Comparison of ENCODE assay signal across 13 cellular contexts in genomic region chr6:37276916-37277509, GRCh38. TPM values are rescaled to one million over a fixed set of nuclear protein-coding genes. Genes with fewer than 3 reads are reported as not detected.
DNase-seq lines count a peak whose midpoint lies in the region; ATAC-seq and TF ChIP-seq lines count a peak whose summit lies in the region.
"Had no signal": no experiment of that assay in that cellular context is flagged by ENCODE, and none has a peak within 500 bp of the region (broad histone marks: within the 10 kb centered on the region; RNA-seq: fewer than 3 reads in every experiment).

No MANE protein-coding gene starts in this region.

- POLR2A ChIA-PET in activated CD8-positive, alpha-beta T cell treated with anti-CD3 and anti-CD28 coated beads for 36 hours (lab: Charles Lee): no interaction called here

- H3K4me1 Mint-ChIP-seq in activated CD8-positive, alpha-beta T cell treated with anti-CD3 and anti-CD28 coated beads for 36 hours (ENCODE audit: low read depth): peaks cover 49% of the 10 kb centered on the region
- peaks cover 41% of the 10 kb centered on the region for H3K4me1 Mint-ChIP-seq in stimulated activated effector memory CD8-positive, alpha-beta T cell treated with anti-CD3 and anti-CD28 coated beads, Interleukin-12 subunit alpha, Interleukin-12 subunit beta, amount 100 ng/mL, for 72 hours
- peaks cover 36 to 68% of the 10 kb centered on the region in 2 donors for H3K4me1 Mint-ChIP-seq in immature natural killer cell

- DNase-seq in activated gamma-delta T cell treated with Interleukin-2 at 50 U/mL for 16 hours (peak; percentile 10), activated gamma-delta T cell (lab: John Stamatoyannopoulos, UW) (no peak), mesenteric fat pad (ENCODE audit: low spot score) (no peak), SW 1271 (lab: John Stamatoyannopoulos, UW) (no peak), immature natural killer cell (no peak)
- DNase-seq in activated CD8-positive, alpha-beta T cell treated with anti-CD3 and anti-CD28 coated beads for 36 hours: peak; percentile 37
- DNase-seq in stimulated activated effector memory CD8-positive, alpha-beta T cell treated with anti-CD3 and anti-CD28 coated beads, Interleukin-12 subunit alpha, Interleukin-12 subunit beta, amount 100 ng/mL, for 72 hours (ENCODE audit: low spot score in 2 of 2): no peak
- DNase-seq: NCI-H1694 treated with DMSO at 0.1 percent for 48 hours, NCI-H774, RPMI8226, transverse colon had no signal

- H3K27ac Mint-ChIP-seq in activated CD8-positive, alpha-beta T cell treated with anti-CD3 and anti-CD28 coated beads for 36 hours: no peak overlapping the region
- H3K27ac Mint-ChIP-seq in stimulated activated effector memory CD8-positive, alpha-beta T cell treated with anti-CD3 and anti-CD28 coated beads, Interleukin-12 subunit alpha, Interleukin-12 subunit beta, amount 100 ng/mL, for 72 hours: peak overlapping the region; percentile 30
- H3K27ac Mint-ChIP-seq in immature natural killer cell: peak overlapping the region in 1 of 6 donors; percentile 68
- H3K27ac Mint-ChIP-seq: activated naive CD8-positive, alpha-beta T cell had no signal

- no peak for TF ChIP-seq CTCF in activated CD8-positive, alpha-beta T cell treated with anti-CD3 and anti-CD28 coated beads for 36 hours (IDR thresholded peaks at IDR 0.05)

- peak; percentile 61 for ATAC-seq in GM21737 (IDR thresholded peaks at IDR 0.05; ENCODE audit: unreplicated experiment)
- ATAC-seq in activated CD8-positive, alpha-beta T cell treated with anti-CD3 and anti-CD28 coated beads for 36 hours: no peak
- ATAC-seq in stimulated activated effector memory CD8-positive, alpha-beta T cell treated with anti-CD3 and anti-CD28 coated beads, Interleukin-12 subunit alpha, Interleukin-12 subunit beta, amount 100 ng/mL, for 72 hours: no peak

- H3K9me3 Mint-ChIP-seq in activated CD8-positive, alpha-beta T cell treated with anti-CD3 and anti-CD28 coated beads for 36 hours: no peaks in the 10 kb centered on the region
- H3K9me3 Mint-ChIP-seq in stimulated activated effector memory CD8-positive, alpha-beta T cell treated with anti-CD3 and anti-CD28 coated beads, Interleukin-12 subunit alpha, Interleukin-12 subunit beta, amount 100 ng/mL, for 72 hours: no peaks in the 10 kb centered on the region
- no peaks in the 10 kb centered on the region for H3K9me3 Mint-ChIP-seq in immature natural killer cell

- CTCF ChIA-PET in activated CD8-positive, alpha-beta T cell treated with anti-CD3 and anti-CD28 coated beads for 36 hours (lab: Charles Lee): interaction anchor here (1.3 kb wide), 1 partner anchor 258 kb away, joined by 3 read pairs; no protein-coding TSS in a partner anchor

- no peak overlapping the region for H3K4me3 Mint-ChIP-seq in activated CD8-positive, alpha-beta T cell treated with anti-CD3 and anti-CD28 coated beads for 36 hours
- H3K4me3 Mint-ChIP-seq in stimulated activated effector memory CD8-positive, alpha-beta T cell treated with anti-CD3 and anti-CD28 coated beads, Interleukin-12 subunit alpha, Interleukin-12 subunit beta, amount 100 ng/mL, for 72 hours: no peak overlapping the region
- no peak overlapping the region for H3K4me3 Mint-ChIP-seq in immature natural killer cell
- H3K4me3 Mint-ChIP-seq: activated naive CD8-positive, alpha-beta T cell had no signal

- H3K36me3 Mint-ChIP-seq in activated CD8-positive, alpha-beta T cell treated with anti-CD3 and anti-CD28 coated beads for 36 hours (ENCODE audit: low read depth): peaks cover 28% of the 10 kb centered on the region
- peaks cover 3% of the 10 kb centered on the region for H3K36me3 Mint-ChIP-seq in stimulated activated effector memory CD8-positive, alpha-beta T cell treated with anti-CD3 and anti-CD28 coated beads, Interleukin-12 subunit alpha, Interleukin-12 subunit beta, amount 100 ng/mL, for 72 hours
- peaks cover 0 to 10% (median 4%) of the 10 kb centered on the region in 3 donors for H3K36me3 Mint-ChIP-seq in immature natural killer cell

- intact Hi-C loops in activated CD8-positive, alpha-beta T cell treated with anti-CD3 and anti-CD28 coated beads for 36 hours (cut with micrococcal nuclease): no loop called here

- H3K27me3 Mint-ChIP-seq in activated CD8-positive, alpha-beta T cell treated with anti-CD3 and anti-CD28 coated beads for 36 hours: no peaks in the 10 kb centered on the region
- H3K27me3 Mint-ChIP-seq in immature natural killer cell (ENCODE audit: low read depth in 3 of 3): peaks cover 0 to 1% (median 0%) of the 10 kb centered on the region in 3 donors
- H3K27me3 Mint-ChIP-seq: activated naive CD8-positive, alpha-beta T cell had no signal

RNA-seq across cellular contexts. Expression of gene TMEM217, which starts 19.1 kb away (rescaled TPM):
- total RNA-seq in activated CD8-positive, alpha-beta T cell treated with anti-CD3 and anti-CD28 coated beads for 36 hours: 1 to 10 TPM; 4.0 to 5.7 TPM
- total RNA-seq in mesenteric fat pad: 0.51 TPM
- under 1 TPM in 2 of 3 donors, not detected in 1; 0.23 to 0.32 TPM for polyA plus RNA-seq in immature natural killer cell

RNA-seq across cellular contexts. Expression of gene TBC1D22B, which starts 19.4 kb away (rescaled TPM):
- 10 to 100 TPM; 12.1 to 12.3 TPM for total RNA-seq in activated CD8-positive, alpha-beta T cell treated with anti-CD3 and anti-CD28 coated beads for 36 hours
- 8.7 TPM for total RNA-seq in mesenteric fat pad
- 1 to 10 TPM; 4.3 to 8.4 (median 7.2) TPM for polyA plus RNA-seq in immature natural killer cell

Comparison
In these comparisons a context has a peak if more than half of its experiments do, and no peak if none do; other contexts are left out.
1. DNase-seq: peak in activated gamma-delta T cell treated with Interleukin-2 at 50 U/mL for 16 hours (single experiment) and activated CD8-positive, alpha-beta T cell treated with anti-CD3 and anti-CD28 coated beads for 36 hours (single experiment); none in activated gamma-delta T cell (single experiment), stimulated activated effector memory CD8-positive, alpha-beta T cell treated with anti-CD3 and anti-CD28 coated beads, Interleukin-12 subunit alpha, Interleukin-12 subunit beta, amount 100 ng/mL, for 72 hours (0 of 2), mesenteric fat pad (single experiment), SW 1271 (0 of 2) and immature natural killer cell (0 of 3).